In genomic region chr15:63593705-63594671, GRCh38 we compare ENCODE assay signal across 9 cellular contexts. TPM values are rescaled to one million over a fixed set of nuclear protein-coding genes. Genes with fewer than 3 reads are reported as not detected.
DNase-seq lines count a peak whose midpoint lies in the region; ATAC-seq and TF ChIP-seq lines count a peak whose summit lies in the region.
"Had no signal": no experiment of that assay in that cellular context is flagged by ENCODE, and none has a peak within 500 bp of the region (broad histone marks: within the 10 kb centered on the region; RNA-seq: fewer than 3 reads in every experiment).

No MANE protein-coding gene starts in this region.

- CTCF ChIA-PET in CD4-positive, alpha-beta T cell (lab: Charles Lee), result interaction anchor here (1.6 kb wide), 1 partner anchor 128 kb away, joined by 7 read pairs; no protein-coding TSS in a partner anchor
- CTCF ChIA-PET in T-cell (lab: Charles Lee), result no interaction called here

- POLR2A ChIA-PET in CD4-positive, alpha-beta T cell (lab: Charles Lee), result interaction anchor here (0.9 to 2.0 kb wide), 3 partner anchors 90 to 873 kb away, joined by 3 to 5 read pairs (median 3); partner anchors contain the start of gene USP3
- POLR2A ChIA-PET in T-cell (lab: Charles Lee), result interaction anchor here in 1 of 2 donors (1.0 kb wide), 1 partner anchor 16 kb away, joined by 7 read pairs; no protein-coding TSS in a partner anchor

- H3K27me3 Mint-ChIP-seq in CD4-positive, alpha-beta T cell, result no peaks in the 10 kb centered on the region
- H3K27me3 Mint-ChIP-seq in T-cell, result no peaks in the 10 kb centered on the region
- H3K27me3 Mint-ChIP-seq in effector memory CD8-positive, alpha-beta T cell, result no peaks in the 10 kb centered on the region

- no peaks in the 10 kb centered on the region for H3K9me3 ChIP-seq in CD4-positive, alpha-beta T cell (ENCODE audit: control insufficient read depth, low read length)

- no peak for TF ChIP-seq CTCF in CD4-positive, alpha-beta T cell (IDR thresholded peaks at IDR 0.05)

- no peak overlapping the region for H3K4me3 Mint-ChIP-seq in CD4-positive, alpha-beta T cell
- H3K4me3 Mint-ChIP-seq in T-cell, result peak overlapping the region in 1 of 3 donors; percentile 2
- H3K4me3 Mint-ChIP-seq in effector memory CD8-positive, alpha-beta T cell, result no peak overlapping the region

- peaks cover 61% of the 10 kb centered on the region for H3K36me3 Mint-ChIP-seq in CD4-positive, alpha-beta T cell (ENCODE audit: low read depth)
- H3K36me3 Mint-ChIP-seq in T-cell, result peaks cover 39% of the 10 kb centered on the region
- H3K36me3 Mint-ChIP-seq in effector memory CD8-positive, alpha-beta T cell (ENCODE audit: insufficient read depth), result peaks cover 68% of the 10 kb centered on the region

- no peak overlapping the region for H3K27ac ChIP-seq in CD4-positive, alpha-beta T cell (ENCODE audit: low read depth, low read length)

- DNase-seq in CD4-positive, alpha-beta T cell, result no peak
- DNase-seq in T-cell, result no peak
- no peak for DNase-seq in effector memory CD8-positive, alpha-beta T cell
- peak; percentile 20 to 32 for DNase-seq in stimulated activated CD4-positive, alpha-beta T cell treated with anti-CD3 and anti-CD28 coated beads, Interleukin-12 subunit alpha, Interleukin-12 subunit beta, amount 100 ng/mL, for 24 hours (ENCODE audit: low read depth in 2 of 2)
- DNase-seq in C1 segment of cervical spinal cord (lab: John Stamatoyannopoulos, UW), result no peak
- DNase-seq: amniotic stem cell had no signal

- ATAC-seq in CD4-positive, alpha-beta T cell (ENCODE audit: poor library complexity), result no peak
- ATAC-seq in T-cell (replicated peaks in 1 of 4) (peak in 1 of 4 experiments; percentile 7), GM21529 (IDR thresholded peaks at IDR 0.05; ENCODE audit: unreplicated experiment) (no peak), HG02571 (IDR thresholded peaks at IDR 0.05; ENCODE audit: unreplicated experiment) (no peak), GM19328 (IDR thresholded peaks at IDR 0.05; ENCODE audit: unreplicated experiment) (no peak)
- no peak for ATAC-seq in effector memory CD8-positive, alpha-beta T cell (replicated peaks)

- H3K27ac Mint-ChIP-seq in CD4-positive, alpha-beta T cell, result peak overlapping the region; percentile 72
- H3K27ac Mint-ChIP-seq in T-cell, result peak overlapping the region; percentile 83 to 88
- peak overlapping the region; percentile 77 to 90 for H3K27ac Mint-ChIP-seq in effector memory CD8-positive, alpha-beta T cell

- H3K4me1 Mint-ChIP-seq in CD4-positive, alpha-beta T cell (ENCODE audit: low read depth), result peaks cover 69% of the 10 kb centered on the region
- H3K4me1 Mint-ChIP-seq in T-cell, result peaks cover 64 to 85% (median 66%) of the 10 kb centered on the region in 3 donors
- peaks cover 16 to 19% of the 10 kb centered on the region in 2 donors for H3K4me1 Mint-ChIP-seq in effector memory CD8-positive, alpha-beta T cell (ENCODE audit: low read depth in 2 of 2)

- intact Hi-C loops in CD4-positive, alpha-beta T cell (cut with DNase I, micrococcal nuclease), result loop anchor here in 1 of 2 experiments (10.0 kb wide), 2 partner anchors 309 to 549 kb away; partner anchors contain the start of gene TPM1

- H3K9me3 Mint-ChIP-seq in CD4-positive, alpha-beta T cell, result no peaks in the 10 kb centered on the region
- H3K9me3 Mint-ChIP-seq in T-cell, result no peaks in the 10 kb centered on the region
- H3K9me3 Mint-ChIP-seq in effector memory CD8-positive, alpha-beta T cell, result no peaks in the 10 kb centered on the region

- no peaks in the 10 kb centered on the region for H3K27me3 ChIP-seq in CD4-positive, alpha-beta T cell (ENCODE audit: control insufficient read depth, insufficient read depth, low read length)

RNA-seq across cellular contexts. Expression of gene FBXL22, which starts 3.2 kb away (rescaled TPM):
- total RNA-seq in CD4-positive, alpha-beta T cell, result 1 to 10 TPM in 1 of 2 experiments, under 1 TPM in 1; 0.66 to 1.6 TPM
- total RNA-seq in T-cell, result 1 to 10 TPM in 4 of 5 donors, under 1 TPM in 1; 0.75 to 2.0 (median 1.5) TPM

Comparison
In these comparisons a context has a peak if more than half of its experiments do, and no peak if none do; other contexts are left out.
1. DNase-seq: peak in stimulated activated CD4-positive, alpha-beta T cell treated with anti-CD3 and anti-CD28 coated beads, Interleukin-12 subunit alpha, Interleukin-12 subunit beta, amount 100 ng/mL, for 24 hours (2 of 2); none in CD4-positive, alpha-beta T cell (0 of 10), T-cell (0 of 34), effector memory CD8-positive, alpha-beta T cell (0 of 3) and C1 segment of cervical spinal cord (0 of 14).
2. Peak in every context shown above with its lines, with median percentiles within 50 percentile points of each other: H3K27ac Mint-ChIP-seq.